ENCODE assay signal across 14 cellular contexts in genomic region chr22:15687086-15687485, GRCh38. TPM values are rescaled to one million over a fixed set of nuclear protein-coding genes. Genes with fewer than 3 reads are reported as not detected.
"Had no signal": no experiment of that assay in that cellular context is flagged by ENCODE, and none has a peak within 500 bp of the region (broad histone marks: within the 10 kb centered on the region; RNA-seq: fewer than 3 reads in every experiment).

No MANE protein-coding gene starts in this region.

RNA-seq across cellular contexts. Expression of gene POTEH, which starts 2.7 kb away (rescaled TPM):
- total RNA-seq: heart left ventricle; kidney; left colon; left ventricle myocardium inferior; mesenteric fat pad; mucosa of gallbladder; naive thymus-derived CD8-positive, alpha-beta T cell; neural crest cell; pancreas; skeletal muscle tissue; smooth muscle cell; temporal lobe; tibial nerve had no signal
- polyA plus RNA-seq: heart left ventricle; immature natural killer cell; naive thymus-derived CD8-positive, alpha-beta T cell; pancreas; smooth muscle cell had no signal
